4 cellular contexts compared by ENCODE assay signal in the genomic region with DNA sequence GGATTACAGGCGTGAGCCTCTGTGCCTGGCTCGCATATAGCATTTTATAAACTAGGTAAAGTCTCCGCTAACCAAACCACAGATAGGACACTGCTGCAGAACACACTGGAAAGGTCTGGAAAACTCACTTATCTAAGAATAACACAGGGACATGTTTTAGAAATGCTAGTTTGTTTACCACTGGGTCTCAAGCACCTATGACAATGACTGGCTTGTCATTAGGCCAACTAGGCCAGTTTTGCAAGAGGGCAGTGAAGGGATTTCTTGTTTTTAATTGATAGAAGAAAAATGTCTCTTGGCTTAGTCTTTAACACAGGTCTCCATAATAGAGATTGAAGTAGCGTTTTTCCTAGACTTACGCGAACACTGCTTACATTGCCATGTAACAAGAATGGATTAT.
A peak's percentile ranks its signal among the peaks of the same experiment; 100 is the strongest.
TF ChIP-seq lines count a peak whose summit lies in the region.

No MANE protein-coding gene starts in this region.

TF ChIP-seq in liver, 16 proteins besides CTCF, POLR2A, EP300 and RAD21:
- peak; percentile 15 for TF ChIP-seq YY1 (IDR thresholded peaks at IDR 0.05)
- TF ChIP-seq FOXA1 (IDR thresholded peaks at IDR 0.05): no peak

TF ChIP-seq in HepG2, 621 proteins besides CTCF, POLR2A, EP300 and RAD21:
- no peak for TF ChIP-seq ZNF709 (CRISPR knock-in tag; IDR thresholded peaks at IDR 0.05)
- no peak for TF ChIP-seq ZNF768 (CRISPR knock-in tag; IDR thresholded peaks at IDR 0.05)
- TF ChIP-seq CCAR2 (optimal IDR thresholded peaks at IDR 0.05; ENCODE audit: low read depth, low read length): no peak
- no peak for TF ChIP-seq ZFYVE20 (CRISPR knock-in tag; IDR thresholded peaks at IDR 0.05; ENCODE audit: borderline replicate concordance, low read depth)
- no peak for TF ChIP-seq ZC3H4 (CRISPR knock-in tag; IDR thresholded peaks at IDR 0.05; ENCODE audit: borderline replicate concordance)
- no peak for TF ChIP-seq GATAD2A (CRISPR knock-in tag; IDR thresholded peaks at IDR 0.05)
- no peak for TF ChIP-seq SSRP1 (CRISPR knock-in tag; IDR thresholded peaks at IDR 0.05)
- TF ChIP-seq, protein P1, sequence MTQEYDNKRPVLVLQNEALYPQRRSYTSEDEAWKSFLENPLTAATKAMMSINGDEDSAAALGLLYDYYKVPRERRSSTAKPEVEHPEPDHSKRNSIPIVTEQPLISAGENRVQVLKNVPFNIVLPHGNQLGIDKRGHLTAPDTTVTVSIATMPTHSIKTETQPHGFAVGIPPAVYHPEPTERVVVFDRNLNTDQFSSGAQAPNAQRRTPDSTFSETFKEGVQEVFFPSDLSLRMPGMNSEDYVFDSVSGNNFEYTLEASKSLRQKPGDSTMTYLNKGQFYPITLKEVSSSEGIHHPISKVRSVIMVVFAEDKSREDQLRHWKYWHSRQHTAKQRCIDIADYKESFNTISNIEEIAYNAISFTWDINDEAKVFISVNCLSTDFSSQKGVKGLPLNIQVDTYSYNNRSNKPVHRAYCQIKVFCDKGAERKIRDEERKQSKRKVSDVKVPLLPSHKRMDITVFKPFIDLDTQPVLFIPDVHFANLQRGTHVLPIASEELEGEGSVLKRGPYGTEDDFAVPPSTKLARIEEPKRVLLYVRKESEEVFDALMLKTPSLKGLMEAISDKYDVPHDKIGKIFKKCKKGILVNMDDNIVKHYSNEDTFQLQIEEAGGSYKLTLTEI (CRISPR knock-in tag; conservative IDR thresholded peaks at IDR 0.05): no peak
- no peak for TF ChIP-seq ZNF766 (CRISPR knock-in tag; IDR thresholded peaks at IDR 0.05; ENCODE audit: borderline replicate concordance)
- TF ChIP-seq, protein P2, sequence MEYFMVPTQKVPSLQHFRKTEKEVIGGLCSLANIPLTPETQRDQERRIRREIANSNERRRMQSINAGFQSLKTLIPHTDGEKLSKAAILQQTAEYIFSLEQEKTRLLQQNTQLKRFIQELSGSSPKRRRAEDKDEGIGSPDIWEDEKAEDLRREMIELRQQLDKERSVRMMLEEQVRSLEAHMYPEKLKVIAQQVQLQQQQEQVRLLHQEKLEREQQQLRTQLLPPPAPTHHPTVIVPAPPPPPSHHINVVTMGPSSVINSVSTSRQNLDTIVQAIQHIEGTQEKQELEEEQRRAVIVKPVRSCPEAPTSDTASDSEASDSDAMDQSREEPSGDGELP (IDR thresholded peaks at IDR 0.05; ENCODE audit: borderline replicate concordance, low read depth): no peak
- TF ChIP-seq ZFP82 (CRISPR knock-in tag; IDR thresholded peaks at IDR 0.05; ENCODE audit: borderline replicate concordance): no peak
- TF ChIP-seq ISX (CRISPR knock-in tag; conservative IDR thresholded peaks at IDR 0.05): no peak
- TF ChIP-seq ZBTB42 (CRISPR knock-in tag; IDR thresholded peaks at IDR 0.05): no peak
- TF ChIP-seq DNMT3B (CRISPR knock-in tag; conservative IDR thresholded peaks at IDR 0.05): no peak
- no peak for TF ChIP-seq ZFP36 (IDR thresholded peaks at IDR 0.05; ENCODE audit: borderline replicate concordance, low read depth, low read length, partially characterized antibody)
- TF ChIP-seq, protein P3, sequence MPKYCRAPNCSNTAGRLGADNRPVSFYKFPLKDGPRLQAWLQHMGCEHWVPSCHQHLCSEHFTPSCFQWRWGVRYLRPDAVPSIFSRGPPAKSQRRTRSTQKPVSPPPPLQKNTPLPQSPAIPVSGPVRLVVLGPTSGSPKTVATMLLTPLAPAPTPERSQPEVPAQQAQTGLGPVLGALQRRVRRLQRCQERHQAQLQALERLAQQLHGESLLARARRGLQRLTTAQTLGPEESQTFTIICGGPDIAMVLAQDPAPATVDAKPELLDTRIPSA (CRISPR knock-in tag; IDR thresholded peaks at IDR 0.05; ENCODE audit: borderline replicate concordance): no peak
- TF ChIP-seq, protein P4, sequence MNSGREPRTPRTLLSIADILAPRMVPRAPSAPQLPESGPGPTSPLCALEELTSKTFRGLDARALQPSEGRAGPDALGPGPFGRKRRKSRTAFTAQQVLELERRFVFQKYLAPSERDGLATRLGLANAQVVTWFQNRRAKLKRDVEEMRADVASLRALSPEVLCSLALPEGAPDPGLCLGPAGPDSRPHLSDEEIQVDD (CRISPR knock-in tag; IDR thresholded peaks at IDR 0.05; ENCODE audit: borderline replicate concordance): no peak

TF ChIP-seq in K562, 482 proteins besides CTCF, POLR2A, EP300 and RAD21:
- no peak for TF ChIP-seq FOXP1 (CRISPR knock-in tag; IDR thresholded peaks at IDR 0.05)
- TF ChIP-seq, protein P5, sequence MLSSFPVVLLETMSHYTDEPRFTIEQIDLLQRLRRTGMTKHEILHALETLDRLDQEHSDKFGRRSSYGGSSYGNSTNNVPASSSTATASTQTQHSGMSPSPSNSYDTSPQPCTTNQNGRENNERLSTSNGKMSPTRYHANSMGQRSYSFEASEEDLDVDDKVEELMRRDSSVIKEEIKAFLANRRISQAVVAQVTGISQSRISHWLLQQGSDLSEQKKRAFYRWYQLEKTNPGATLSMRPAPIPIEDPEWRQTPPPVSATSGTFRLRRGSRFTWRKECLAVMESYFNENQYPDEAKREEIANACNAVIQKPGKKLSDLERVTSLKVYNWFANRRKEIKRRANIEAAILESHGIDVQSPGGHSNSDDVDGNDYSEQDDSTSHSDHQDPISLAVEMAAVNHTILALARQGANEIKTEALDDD (IDR thresholded peaks at IDR 0.05): peak; percentile 44; the same call in 1 of the 2 replicates
- TF ChIP-seq, protein P6, sequence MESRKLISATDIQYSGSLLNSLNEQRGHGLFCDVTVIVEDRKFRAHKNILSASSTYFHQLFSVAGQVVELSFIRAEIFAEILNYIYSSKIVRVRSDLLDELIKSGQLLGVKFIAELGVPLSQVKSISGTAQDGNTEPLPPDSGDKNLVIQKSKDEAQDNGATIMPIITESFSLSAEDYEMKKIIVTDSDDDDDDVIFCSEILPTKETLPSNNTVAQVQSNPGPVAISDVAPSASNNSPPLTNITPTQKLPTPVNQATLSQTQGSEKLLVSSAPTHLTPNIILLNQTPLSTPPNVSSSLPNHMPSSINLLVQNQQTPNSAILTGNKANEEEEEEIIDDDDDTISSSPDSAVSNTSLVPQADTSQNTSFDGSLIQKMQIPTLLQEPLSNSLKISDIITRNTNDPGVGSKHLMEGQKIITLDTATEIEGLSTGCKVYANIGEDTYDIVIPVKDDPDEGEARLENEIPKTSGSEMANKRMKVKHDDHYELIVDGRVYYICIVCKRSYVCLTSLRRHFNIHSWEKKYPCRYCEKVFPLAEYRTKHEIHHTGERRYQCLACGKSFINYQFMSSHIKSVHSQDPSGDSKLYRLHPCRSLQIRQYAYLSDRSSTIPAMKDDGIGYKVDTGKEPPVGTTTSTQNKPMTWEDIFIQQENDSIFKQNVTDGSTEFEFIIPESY (CRISPR knock-in tag; IDR thresholded peaks at IDR 0.05): peak; percentile 79

TF ChIP-seq in GM23338, 12 proteins besides CTCF, POLR2A, EP300 and RAD21:
- TF ChIP-seq ZNF114 (CRISPR knock-in tag; IDR thresholded peaks at IDR 0.05) (no peak), ZNF331 (CRISPR knock-in tag; IDR thresholded peaks at IDR 0.05; ENCODE audit: low read depth) (no peak), POLR2AphosphoS5 (IDR thresholded peaks at IDR 0.05; ENCODE audit: low read depth) (no peak), EZH2 (IDR thresholded peaks at IDR 0.05; ENCODE audit: low read depth, unreplicated experiment) (no peak), JUNB (IDR thresholded peaks at IDR 0.05; ENCODE audit: unreplicated experiment) (no peak), NANOG (IDR thresholded peaks at IDR 0.05; ENCODE audit: borderline replicate concordance) (no peak), STAT1 (IDR thresholded peaks at IDR 0.05; ENCODE audit: unreplicated experiment) (no peak), EZH2phosphoT487 (IDR thresholded peaks at IDR 0.05; ENCODE audit: unreplicated experiment) (no peak), CREB1 (CRISPR knock-in tag; IDR thresholded peaks at IDR 0.05; ENCODE audit: low read depth) (no peak)
- TF ChIP-seq, protein P7, sequence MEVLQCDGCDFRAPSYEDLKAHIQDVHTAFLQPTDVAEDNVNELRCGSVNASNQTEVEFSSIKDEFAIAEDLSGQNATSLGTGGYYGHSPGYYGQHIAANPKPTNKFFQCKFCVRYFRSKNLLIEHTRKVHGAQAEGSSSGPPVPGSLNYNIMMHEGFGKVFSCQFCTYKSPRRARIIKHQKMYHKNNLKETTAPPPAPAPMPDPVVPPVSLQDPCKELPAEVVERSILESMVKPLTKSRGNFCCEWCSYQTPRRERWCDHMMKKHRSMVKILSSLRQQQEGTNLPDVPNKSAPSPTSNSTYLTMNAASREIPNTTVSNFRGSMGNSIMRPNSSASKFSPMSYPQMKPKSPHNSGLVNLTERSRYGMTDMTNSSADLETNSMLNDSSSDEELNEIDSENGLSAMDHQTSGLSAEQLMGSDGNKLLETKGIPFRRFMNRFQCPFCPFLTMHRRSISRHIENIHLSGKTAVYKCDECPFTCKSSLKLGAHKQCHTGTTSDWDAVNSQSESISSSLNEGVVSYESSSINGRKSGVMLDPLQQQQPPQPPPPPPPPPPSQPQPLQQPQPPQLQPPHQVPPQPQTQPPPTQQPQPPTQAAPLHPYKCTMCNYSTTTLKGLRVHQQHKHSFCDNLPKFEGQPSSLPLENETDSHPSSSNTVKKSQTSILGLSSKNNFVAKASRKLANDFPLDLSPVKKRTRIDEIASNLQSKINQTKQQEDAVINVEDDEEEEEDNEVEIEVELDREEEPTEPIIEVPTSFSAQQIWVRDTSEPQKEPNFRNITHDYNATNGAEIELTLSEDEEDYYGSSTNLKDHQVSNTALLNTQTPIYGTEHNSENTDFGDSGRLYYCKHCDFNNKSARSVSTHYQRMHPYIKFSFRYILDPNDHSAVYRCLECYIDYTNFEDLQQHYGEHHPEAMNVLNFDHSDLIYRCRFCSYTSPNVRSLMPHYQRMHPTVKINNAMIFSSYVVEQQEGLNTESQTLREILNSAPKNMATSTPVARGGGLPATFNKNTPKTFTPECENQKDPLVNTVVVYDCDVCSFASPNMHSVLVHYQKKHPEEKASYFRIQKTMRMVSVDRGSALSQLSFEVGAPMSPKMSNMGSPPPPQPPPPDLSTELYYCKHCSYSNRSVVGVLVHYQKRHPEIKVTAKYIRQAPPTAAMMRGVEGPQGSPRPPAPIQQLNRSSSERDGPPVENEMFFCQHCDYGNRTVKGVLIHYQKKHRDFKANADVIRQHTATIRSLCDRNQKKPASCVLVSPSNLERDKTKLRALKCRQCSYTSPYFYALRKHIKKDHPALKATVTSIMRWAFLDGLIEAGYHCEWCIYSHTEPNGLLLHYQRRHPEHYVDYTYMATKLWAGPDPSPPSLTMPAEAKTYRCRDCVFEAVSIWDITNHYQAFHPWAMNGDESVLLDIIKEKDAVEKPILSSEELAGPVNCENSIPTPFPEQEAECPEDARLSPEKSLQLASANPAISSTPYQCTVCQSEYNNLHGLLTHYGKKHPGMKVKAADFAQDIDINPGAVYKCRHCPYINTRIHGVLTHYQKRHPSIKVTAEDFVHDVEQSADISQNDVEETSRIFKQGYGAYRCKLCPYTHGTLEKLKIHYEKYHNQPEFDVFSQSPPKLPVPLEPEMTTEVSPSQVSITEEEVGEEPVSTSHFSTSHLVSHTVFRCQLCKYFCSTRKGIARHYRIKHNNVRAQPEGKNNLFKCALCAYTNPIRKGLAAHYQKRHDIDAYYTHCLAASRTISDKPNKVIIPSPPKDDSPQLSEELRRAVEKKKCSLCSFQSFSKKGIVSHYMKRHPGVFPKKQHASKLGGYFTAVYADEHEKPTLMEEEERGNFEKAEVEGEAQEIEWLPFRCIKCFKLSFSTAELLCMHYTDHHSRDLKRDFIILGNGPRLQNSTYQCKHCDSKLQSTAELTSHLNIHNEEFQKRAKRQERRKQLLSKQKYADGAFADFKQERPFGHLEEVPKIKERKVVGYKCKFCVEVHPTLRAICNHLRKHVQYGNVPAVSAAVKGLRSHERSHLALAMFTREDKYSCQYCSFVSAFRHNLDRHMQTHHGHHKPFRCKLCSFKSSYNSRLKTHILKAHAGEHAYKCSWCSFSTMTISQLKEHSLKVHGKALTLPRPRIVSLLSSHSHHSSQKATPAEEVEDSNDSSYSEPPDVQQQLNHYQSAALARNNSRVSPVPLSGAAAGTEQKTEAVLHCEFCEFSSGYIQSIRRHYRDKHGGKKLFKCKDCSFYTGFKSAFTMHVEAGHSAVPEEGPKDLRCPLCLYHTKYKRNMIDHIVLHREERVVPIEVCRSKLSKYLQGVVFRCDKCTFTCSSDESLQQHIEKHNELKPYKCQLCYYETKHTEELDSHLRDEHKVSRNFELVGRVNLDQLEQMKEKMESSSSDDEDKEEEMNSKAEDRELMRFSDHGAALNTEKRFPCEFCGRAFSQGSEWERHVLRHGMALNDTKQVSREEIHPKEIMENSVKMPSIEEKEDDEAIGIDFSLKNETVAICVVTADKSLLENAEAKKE (CRISPR knock-in tag; IDR thresholded peaks at IDR 0.05): no peak
- TF ChIP-seq, protein P8, sequence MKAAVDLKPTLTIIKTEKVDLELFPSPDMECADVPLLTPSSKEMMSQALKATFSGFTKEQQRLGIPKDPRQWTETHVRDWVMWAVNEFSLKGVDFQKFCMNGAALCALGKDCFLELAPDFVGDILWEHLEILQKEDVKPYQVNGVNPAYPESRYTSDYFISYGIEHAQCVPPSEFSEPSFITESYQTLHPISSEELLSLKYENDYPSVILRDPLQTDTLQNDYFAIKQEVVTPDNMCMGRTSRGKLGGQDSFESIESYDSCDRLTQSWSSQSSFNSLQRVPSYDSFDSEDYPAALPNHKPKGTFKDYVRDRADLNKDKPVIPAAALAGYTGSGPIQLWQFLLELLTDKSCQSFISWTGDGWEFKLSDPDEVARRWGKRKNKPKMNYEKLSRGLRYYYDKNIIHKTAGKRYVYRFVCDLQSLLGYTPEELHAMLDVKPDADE (IDR thresholded peaks at IDR 0.05): no peak
- TF ChIP-seq, protein P9, sequence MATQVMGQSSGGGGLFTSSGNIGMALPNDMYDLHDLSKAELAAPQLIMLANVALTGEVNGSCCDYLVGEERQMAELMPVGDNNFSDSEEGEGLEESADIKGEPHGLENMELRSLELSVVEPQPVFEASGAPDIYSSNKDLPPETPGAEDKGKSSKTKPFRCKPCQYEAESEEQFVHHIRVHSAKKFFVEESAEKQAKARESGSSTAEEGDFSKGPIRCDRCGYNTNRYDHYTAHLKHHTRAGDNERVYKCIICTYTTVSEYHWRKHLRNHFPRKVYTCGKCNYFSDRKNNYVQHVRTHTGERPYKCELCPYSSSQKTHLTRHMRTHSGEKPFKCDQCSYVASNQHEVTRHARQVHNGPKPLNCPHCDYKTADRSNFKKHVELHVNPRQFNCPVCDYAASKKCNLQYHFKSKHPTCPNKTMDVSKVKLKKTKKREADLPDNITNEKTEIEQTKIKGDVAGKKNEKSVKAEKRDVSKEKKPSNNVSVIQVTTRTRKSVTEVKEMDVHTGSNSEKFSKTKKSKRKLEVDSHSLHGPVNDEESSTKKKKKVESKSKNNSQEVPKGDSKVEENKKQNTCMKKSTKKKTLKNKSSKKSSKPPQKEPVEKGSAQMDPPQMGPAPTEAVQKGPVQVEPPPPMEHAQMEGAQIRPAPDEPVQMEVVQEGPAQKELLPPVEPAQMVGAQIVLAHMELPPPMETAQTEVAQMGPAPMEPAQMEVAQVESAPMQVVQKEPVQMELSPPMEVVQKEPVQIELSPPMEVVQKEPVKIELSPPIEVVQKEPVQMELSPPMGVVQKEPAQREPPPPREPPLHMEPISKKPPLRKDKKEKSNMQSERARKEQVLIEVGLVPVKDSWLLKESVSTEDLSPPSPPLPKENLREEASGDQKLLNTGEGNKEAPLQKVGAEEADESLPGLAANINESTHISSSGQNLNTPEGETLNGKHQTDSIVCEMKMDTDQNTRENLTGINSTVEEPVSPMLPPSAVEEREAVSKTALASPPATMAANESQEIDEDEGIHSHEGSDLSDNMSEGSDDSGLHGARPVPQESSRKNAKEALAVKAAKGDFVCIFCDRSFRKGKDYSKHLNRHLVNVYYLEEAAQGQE (IDR thresholded peaks at IDR 0.05; ENCODE audit: unreplicated experiment): no peak
